In the genomic region with DNA sequence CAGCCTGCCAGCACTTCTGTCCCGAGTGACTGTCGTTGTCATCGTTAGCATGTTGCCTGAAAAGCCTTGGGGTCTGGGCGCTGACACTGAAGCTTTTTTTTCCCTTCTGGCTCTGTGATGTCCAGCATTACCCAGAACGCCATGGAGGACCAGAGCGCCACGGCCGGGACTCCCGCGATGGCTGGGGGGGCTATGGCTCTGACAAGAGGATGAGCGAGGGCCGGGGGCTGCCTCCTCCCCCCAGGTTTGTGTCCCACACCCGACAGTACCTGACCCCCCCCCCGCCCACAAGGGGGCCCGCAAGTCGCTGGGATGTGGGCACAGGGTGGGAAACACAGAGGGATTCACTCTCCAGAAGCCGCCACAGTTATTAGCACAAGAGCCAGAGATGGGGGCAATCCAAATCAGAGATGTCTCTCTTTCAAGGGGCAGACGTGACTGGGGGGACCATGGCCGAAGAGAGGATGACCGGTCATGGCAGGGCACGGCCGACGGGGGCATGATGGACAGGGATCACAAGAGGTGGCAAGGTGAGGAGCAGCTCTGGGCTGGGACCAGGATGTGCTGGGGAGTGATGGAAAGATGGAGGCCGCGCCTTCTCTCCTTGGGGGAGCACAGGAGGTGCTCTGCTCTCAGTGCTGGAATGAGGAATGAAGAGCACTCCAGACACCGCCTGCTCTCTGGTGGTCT, we compare ENCODE assay signal across 21 cellular contexts. TPM values are rescaled to one million over a fixed set of nuclear protein-coding genes. Genes with fewer than 3 reads are reported as not detected.
DNase-seq lines count a peak whose midpoint lies in the region; ATAC-seq and TF ChIP-seq lines count a peak whose summit lies in the region.
"Had no signal": no experiment of that assay in that cellular context is flagged by ENCODE, and none has a peak within 500 bp of the region (broad histone marks: within the 10 kb centered on the region; RNA-seq: fewer than 3 reads in every experiment).

No MANE protein-coding gene starts in this region.

- no peak for TF ChIP-seq RAD21 in IMR-90 (IDR thresholded peaks at IDR 0.05; ENCODE audit: low read length)

- no peak overlapping the region for H3K4me2 ChIP-seq in IMR-90 (ENCODE audit: low read depth, low read length)
- no peak overlapping the region for H3K4me2 ChIP-seq in osteoblast (ENCODE audit: insufficient read depth, low read length)
- H3K4me2 ChIP-seq in PC-9 = no peak overlapping the region
- H3K4me2 ChIP-seq: neural progenitor cell had no signal

- no peak overlapping the region for H2AFZ ChIP-seq in IMR-90 (replicated peaks; ENCODE audit: low read length, poor library complexity)
- no peak overlapping the region for H2AFZ ChIP-seq in osteoblast (ENCODE audit: low read length)
- no peak overlapping the region for H2AFZ ChIP-seq in PC-9
- H2AFZ ChIP-seq: neural progenitor cell had no signal

- no peak overlapping the region for H2AK5ac ChIP-seq in IMR-90 (ENCODE audit: low read depth, low read length)

- DNase-seq in activated CD4-positive, alpha-beta T cell treated with anti-CD3 and anti-CD28 coated beads, Interleukin-2, amount 10 ng/mL, durations not matched to agents 24 days and 14 days = no peak
- no peak for DNase-seq in activated CD4-positive, alpha-beta T cell treated with anti-CD3 and anti-CD28 coated beads for 1 hour
- DNase-seq in IMR-90 (no peak), osteoblast (ENCODE audit: insufficient read length, low spot score, missing footprints) (no peak), PC-9 (no peak), occipital lobe (lab: John Stamatoyannopoulos, UW) (no peak)
- DNase-seq: activated CD4-positive, alpha-beta T cell treated with anti-CD3 and anti-CD28 coated beads for 4 hours; body of pancreas; DMS79 treated with DMSO at 0.1 percent for 48 hours; midbrain; NCI-H2081 treated with DMSO at 0.1 percent for 48 hours; psoas muscle; stimulated activated CD4-positive, alpha-beta T cell treated with anti-CD3 and anti-CD28 coated beads, Interleukin-1b, Interleukin-23, amount 100 ng/mL, for 48 hours; stimulated activated naive CD4-positive, alpha-beta T cell; T-helper 1 cell; thyroid gland had no signal

- H3K4me3 Mint-ChIP-seq in activated CD4-positive, alpha-beta T cell treated with anti-CD3 and anti-CD28 coated beads, Interleukin-2, amount 10 ng/mL, durations not matched to agents 24 days and 14 days = no peak overlapping the region
- H3K4me3 Mint-ChIP-seq: neural progenitor cell had no signal

- H3K4me3 ChIP-seq in IMR-90 (ENCODE audit: insufficient read depth, low read depth, low read length) = no peak overlapping the region
- H3K4me3 ChIP-seq in iPS-18c (ENCODE audit: insufficient read depth, low read depth, low read length) = peak overlapping the region; percentile 20; the same call in 1 of the 2 replicates
- no peak overlapping the region for H3K4me3 ChIP-seq in osteoblast (ENCODE audit: insufficient read depth, low read length)
- no peak overlapping the region for H3K4me3 ChIP-seq in PC-9
- H3K4me3 ChIP-seq: body of pancreas, neural progenitor cell, psoas muscle, thyroid gland had no signal

- no peak overlapping the region for H2BK15ac ChIP-seq in IMR-90 (ENCODE audit: low read depth, low read length)

- TF ChIP-seq CTCF in IMR-90 (conservative IDR thresholded peaks at IDR 0.05; ENCODE audit: low read depth, low read length) (no peak), osteoblast (IDR thresholded peaks at IDR 0.05; ENCODE audit: extremely low read depth, low read depth, low read length) (no peak), PC-9 (conservative IDR thresholded peaks at IDR 0.05) (no peak)

- intact Hi-C loops in activated CD4-positive, alpha-beta T cell treated with anti-CD3 and anti-CD28 coated beads, Interleukin-2, amount 10 ng/mL, durations not matched to agents 24 days and 14 days (cut with micrococcal nuclease) = no loop called here
- intact Hi-C loops in IMR-90 (cut with micrococcal nuclease) (loop anchor here (5.0 kb wide), 1 partner anchor 45 kb away; the partner anchor contains the start of genes SAFB and SAFB2), PC-9 (cut with micrococcal nuclease; ENCODE audit: unreplicated experiment) (no loop called here)

- H3K27me3 ChIP-seq in IMR-90 (ENCODE audit: control insufficient read depth, insufficient read depth, low read length) = no peaks in the 10 kb centered on the region
- no peaks in the 10 kb centered on the region for H3K27me3 ChIP-seq in osteoblast (ENCODE audit: insufficient read depth, low read length)
- H3K27me3 ChIP-seq in PC-9 (ENCODE audit: insufficient read depth, low read depth) = no peaks in the 10 kb centered on the region
- H3K27me3 ChIP-seq: body of pancreas, neural progenitor cell, thyroid gland had no signal

- dilution Hi-C loops in IMR-90 (cut with HindIII; ENCODE audit: low sequenced_read_pairs, unreplicated experiment) = no loop called here

- WGBS in IMR-90 (ENCODE audit: extremely low coverage in 2 of 2, insufficient read length in 1 of 2), 2 experiments = 94% methylated on average over 11 of the region's 26 CpGs; no CpG with 5 or more reads in 1 of the 2 experiments

- no peak overlapping the region for H3K14ac ChIP-seq in IMR-90 (replicated peaks; ENCODE audit: low read depth, low read length)

- in situ Hi-C loops in IMR-90 (cut with MboI; ENCODE audit: low sequenced_read_pairs) = no loop called here

- peaks cover 64% of the 10 kb centered on the region for H3K36me3 Mint-ChIP-seq in activated CD4-positive, alpha-beta T cell treated with anti-CD3 and anti-CD28 coated beads, Interleukin-2, amount 10 ng/mL, durations not matched to agents 24 days and 14 days (ENCODE audit: low read depth)

- no peak overlapping the region for H2BK20ac ChIP-seq in IMR-90 (ENCODE audit: low read depth, low read length)

- no peak overlapping the region for H3K23ac ChIP-seq in IMR-90 (ENCODE audit: low read depth, low read length)

- H4K8ac ChIP-seq in IMR-90 (ENCODE audit: low read depth in 2 of 2, low read length in 2 of 2) = no peak overlapping the region

- no peaks in the 10 kb centered on the region for H3K27me3 Mint-ChIP-seq in activated CD4-positive, alpha-beta T cell treated with anti-CD3 and anti-CD28 coated beads, Interleukin-2, amount 10 ng/mL, durations not matched to agents 24 days and 14 days

- H3K79me2 ChIP-seq in osteoblast (ENCODE audit: insufficient read depth, low read length) = peaks cover 7% of the 10 kb centered on the region
- H3K79me2 ChIP-seq in PC-9 (ENCODE audit: low read depth) = no peaks in the 10 kb centered on the region

- H4K91ac ChIP-seq in IMR-90 (ENCODE audit: insufficient read depth, low read depth, low read length) = no peak overlapping the region

- POLR2A ChIA-PET in IMR-90 (lab: Charles Lee; ENCODE audit: unreplicated experiment) = no interaction called here
- POLR2A ChIA-PET in PC-9 (lab: Charles Lee; ENCODE audit: unreplicated experiment) = no interaction called here

- H3F3A ChIP-seq in PC-9 (ENCODE audit: insufficient read depth, low read depth) = no peaks in the 10 kb centered on the region

- CTCF ChIA-PET in IMR-90 (lab: Yijun Ruan, JAX) (no interaction called here), PC-9 (lab: Charles Lee) (no interaction called here)

- H2AK9ac ChIP-seq in IMR-90 (replicated peaks; ENCODE audit: low read depth, low read length, poor library complexity) = peak overlapping the region; percentile 42

- H4K5ac ChIP-seq in IMR-90 (ENCODE audit: low read depth, low read length) = no peak overlapping the region

- no peak overlapping the region for H2BK5ac ChIP-seq in IMR-90 (ENCODE audit: low read depth, low read length, poor library complexity, severe bottlenecking)

- TF ChIP-seq POLR2A in IMR-90 (IDR thresholded peaks at IDR 0.05; ENCODE audit: low read depth, low read length) = no peak

- peaks cover 3 to 55% of the 10 kb centered on the region in 2 experiments; a peak in 3 of 4 replicates for H3K79me1 ChIP-seq in IMR-90 (ENCODE audit: low read depth in 1 of 2, low read length in 2 of 2)

- no peaks in the 10 kb centered on the region for H3K9me2 ChIP-seq in PC-9 (ENCODE audit: insufficient read depth)

- no peak for ATAC-seq in IMR-90 (ENCODE audit: low read depth)
- no peak for ATAC-seq in GM18907 (IDR thresholded peaks at IDR 0.05; ENCODE audit: unreplicated experiment)
- ATAC-seq: body of pancreas, psoas muscle had no signal

- H3K27ac Mint-ChIP-seq in activated CD4-positive, alpha-beta T cell treated with anti-CD3 and anti-CD28 coated beads, Interleukin-2, amount 10 ng/mL, durations not matched to agents 24 days and 14 days = peak overlapping the region; percentile 59
- H3K27ac Mint-ChIP-seq: activated T-helper 2 cell treated with anti-CD3 and anti-CD28 coated beads, Interferon-gamma antibody, Interleukin-2, Interleukin-4, amounts not matched to agents 10 μg/mL and 5 μg/mL and 100 μg/mL, durations not matched to agents 14 hours and 24 hours and 36 hours; neural progenitor cell had no signal

- H3K18ac ChIP-seq in IMR-90 (ENCODE audit: low read depth, low read length) = no peak overlapping the region

- no peaks in the 10 kb centered on the region for H3K9me3 Mint-ChIP-seq in activated CD4-positive, alpha-beta T cell treated with anti-CD3 and anti-CD28 coated beads, Interleukin-2, amount 10 ng/mL, durations not matched to agents 24 days and 14 days
- H3K9me3 Mint-ChIP-seq: activated T-helper 2 cell treated with anti-CD3 and anti-CD28 coated beads, Interferon-gamma antibody, Interleukin-2, Interleukin-4, amounts not matched to agents 10 μg/mL and 5 μg/mL and 100 μg/mL, durations not matched to agents 14 hours and 24 hours and 36 hours; neural progenitor cell had no signal

- H3K36me3 ChIP-seq in IMR-90 (ENCODE audit: control insufficient read depth, insufficient read depth, low read length) (peaks cover 69% of the 10 kb centered on the region), osteoblast (ENCODE audit: insufficient read depth, low read length) (peaks cover 66% of the 10 kb centered on the region), PC-9 (ENCODE audit: low read depth) (no peaks in the 10 kb centered on the region)
- H3K36me3 ChIP-seq: neural progenitor cell had no signal

- peaks cover 35% of the 10 kb centered on the region for H4K20me1 ChIP-seq in IMR-90 (ENCODE audit: insufficient read depth, low read length)
- H4K20me1 ChIP-seq in osteoblast (ENCODE audit: insufficient read depth, low read length) = peaks cover 22% of the 10 kb centered on the region
- H4K20me1 ChIP-seq in PC-9 (ENCODE audit: insufficient read depth) = no peaks in the 10 kb centered on the region; the same call in 1 of the 2 replicates

- no peaks in the 10 kb centered on the region for H3K4me1 ChIP-seq in IMR-90 (ENCODE audit: control insufficient read depth, insufficient read depth, low read length)
- peaks cover 9% of the 10 kb centered on the region for H3K4me1 ChIP-seq in osteoblast (ENCODE audit: insufficient read depth, low read length)
- no peaks in the 10 kb centered on the region for H3K4me1 ChIP-seq in PC-9 (replicated peaks; ENCODE audit: insufficient read depth)
- H3K4me1 ChIP-seq: body of pancreas, neural progenitor cell, thyroid gland had no signal

- H3K9ac ChIP-seq in IMR-90 (ENCODE audit: low read depth, low read length) = no peak overlapping the region
- H3K9ac ChIP-seq: neural progenitor cell had no signal

- H3K27ac ChIP-seq in IMR-90 (ENCODE audit: insufficient read depth, low read length) (no peak overlapping the region), osteoblast (ENCODE audit: low read depth, low read length) (peak overlapping the region; percentile 0), PC-9 (no peak overlapping the region)
- H3K27ac ChIP-seq: 22Rv1, body of pancreas, neural progenitor cell, psoas muscle, thyroid gland had no signal

- H3K9me3 ChIP-seq in IMR-90 (ENCODE audit: control insufficient read depth, insufficient read depth, low read length) (no peaks in the 10 kb centered on the region), iPS-18c (ENCODE audit: control insufficient read depth, insufficient read depth, low read length) (no peaks in the 10 kb centered on the region), osteoblast (ENCODE audit: low read depth, low read length) (no peaks in the 10 kb centered on the region), PC-9 (ENCODE audit: insufficient read depth, low read depth) (no peaks in the 10 kb centered on the region)
- H3K9me3 ChIP-seq: body of pancreas, psoas muscle, thyroid gland had no signal

- H3K4ac ChIP-seq in IMR-90 (ENCODE audit: low read depth, low read length) = no peak overlapping the region

- H3K4me1 Mint-ChIP-seq in activated CD4-positive, alpha-beta T cell treated with anti-CD3 and anti-CD28 coated beads, Interleukin-2, amount 10 ng/mL, durations not matched to agents 24 days and 14 days = peaks cover 9% of the 10 kb centered on the region
- H3K4me1 Mint-ChIP-seq: neural progenitor cell had no signal

- H3K56ac ChIP-seq in IMR-90 (ENCODE audit: extremely low read depth, insufficient read depth, low read length) = no peak overlapping the region

- H3K9me1 ChIP-seq in IMR-90 (ENCODE audit: insufficient read depth, low read length) = peaks cover 6% of the 10 kb centered on the region; the same call in 1 of the 2 replicates

- no peak overlapping the region for H2BK120ac ChIP-seq in IMR-90 (ENCODE audit: low read depth, low read length)

- no TSS peak for BruUV-seq in IMR-90 (replicated peaks; lab: Mats Ljungman, UMichigan)
- BruUV-seq in PC-9 (replicated peaks; lab: Mats Ljungman, UMichigan) = no TSS peak

RNA-seq across cellular contexts. Expression of gene MICOS13, which starts 13.2 kb away (rescaled TPM):
- total RNA-seq in activated CD4-positive, alpha-beta T cell treated with anti-CD3 and anti-CD28 coated beads, Interleukin-2, amount 10 ng/mL, durations not matched to agents 24 days and 14 days = 56.2 and 63.4 TPM in 2 replicates
- total RNA-seq in IMR-90 (2012; rRNA removed) = 14.5 and 15.8 TPM in 2 replicates
- polyA plus RNA-seq in IMR-90 (2012; rRNA removed) = 48.9 and 80.2 TPM in 2 replicates
- 91.5 and 98.4 TPM in 2 replicates for polyA plus RNA-seq in IMR-90 (2012; cell fraction: cytosol; rRNA removed)
- polyA plus RNA-seq in IMR-90 (2012; cell fraction: nucleus; rRNA removed; ENCODE audit: low replicate concordance) = 22.5 and 47.5 TPM in 2 replicates
- total RNA-seq in osteoblast = 21.0 and 25.9 TPM in 2 replicates
- 31.1 and 34.7 TPM in 2 replicates for total RNA-seq in PC-9 (2021)
- total RNA-seq in occipital lobe = 16.2 TPM

RNA-seq across cellular contexts. Expression of gene HSD11B1L, which starts 13.8 kb away (rescaled TPM):
- 2.2 and 2.6 TPM in 2 replicates for total RNA-seq in activated CD4-positive, alpha-beta T cell treated with anti-CD3 and anti-CD28 coated beads, Interleukin-2, amount 10 ng/mL, durations not matched to agents 24 days and 14 days
- total RNA-seq in IMR-90 (2012; rRNA removed) = 1.9 and 2.2 TPM in 2 replicates
- 7.2 and 8.2 TPM in 2 replicates for polyA plus RNA-seq in IMR-90 (2012; rRNA removed)
- 9.8 and 14.6 TPM in 2 replicates for polyA plus RNA-seq in IMR-90 (2012; cell fraction: cytosol; rRNA removed)
- polyA plus RNA-seq in IMR-90 (2012; cell fraction: nucleus; rRNA removed; ENCODE audit: low replicate concordance) = 10.8 and 19.3 TPM in 2 replicates
- total RNA-seq in osteoblast = 12.1 and 14.8 TPM in 2 replicates
- 7.5 and 11.9 TPM in 2 replicates for total RNA-seq in PC-9 (2021)
- 16.7 TPM for total RNA-seq in occipital lobe

RNA-seq across cellular contexts. Expression of gene RPL36, which starts 23.0 kb away (rescaled TPM):
- 1,117 and 1,132 TPM in 2 replicates for total RNA-seq in activated CD4-positive, alpha-beta T cell treated with anti-CD3 and anti-CD28 coated beads, Interleukin-2, amount 10 ng/mL, durations not matched to agents 24 days and 14 days
- 232 and 251 TPM in 2 replicates for total RNA-seq in IMR-90 (2012; rRNA removed)
- polyA plus RNA-seq in IMR-90 (2012; rRNA removed) = 757 and 1,037 TPM in 2 replicates
- 423 and 828 TPM in 2 replicates for polyA plus RNA-seq in IMR-90 (2012; cell fraction: cytosol; rRNA removed)
- 216 and 218 TPM in 2 replicates for polyA plus RNA-seq in IMR-90 (2012; cell fraction: nucleus; rRNA removed; ENCODE audit: low replicate concordance)
- 228 and 257 TPM in 2 replicates for total RNA-seq in osteoblast
- 772 and 787 TPM in 2 replicates for total RNA-seq in PC-9 (2021)
- total RNA-seq in occipital lobe = 299 TPM

RNA-seq across cellular contexts. Expression of gene SAFB, which starts 44.2 kb away (rescaled TPM):
- 142 and 143 TPM in 2 replicates for total RNA-seq in activated CD4-positive, alpha-beta T cell treated with anti-CD3 and anti-CD28 coated beads, Interleukin-2, amount 10 ng/mL, durations not matched to agents 24 days and 14 days
- total RNA-seq in IMR-90 (2012; rRNA removed) = 18.5 and 26.1 TPM in 2 replicates
- polyA plus RNA-seq in IMR-90 (2012; rRNA removed) = 36.6 and 41.2 TPM in 2 replicates
- 51.4 and 92.6 TPM in 2 replicates for polyA plus RNA-seq in IMR-90 (2012; cell fraction: cytosol; rRNA removed)
- polyA plus RNA-seq in IMR-90 (2012; cell fraction: nucleus; rRNA removed; ENCODE audit: low replicate concordance) = 92.9 and 147 TPM in 2 replicates
- 33.7 and 42.4 TPM in 2 replicates for total RNA-seq in osteoblast
- total RNA-seq in PC-9 (2021) = 68.7 and 88.7 TPM in 2 replicates
- 76.6 TPM for total RNA-seq in occipital lobe

RNA-seq across cellular contexts. Expression of gene SAFB2, which starts 44.5 kb away (rescaled TPM):
- total RNA-seq in activated CD4-positive, alpha-beta T cell treated with anti-CD3 and anti-CD28 coated beads, Interleukin-2, amount 10 ng/mL, durations not matched to agents 24 days and 14 days = 97.6 and 101 TPM in 2 replicates
- total RNA-seq in IMR-90 (2012; rRNA removed) (11.8 and 17.8 TPM in 2 replicates), osteoblast (38.0 and 43.0 TPM in 2 replicates), PC-9 (2021) (43.1 and 66.1 TPM in 2 replicates), occipital lobe (44.3 TPM)
- polyA plus RNA-seq in IMR-90 (2012; rRNA removed) = 26.2 and 28.6 TPM in 2 replicates
- polyA plus RNA-seq in IMR-90 (2012; cell fraction: cytosol; rRNA removed) = 15.9 and 19.7 TPM in 2 replicates
- 82.6 and 84.3 TPM in 2 replicates for polyA plus RNA-seq in IMR-90 (2012; cell fraction: nucleus; rRNA removed; ENCODE audit: low replicate concordance)
